Comparison of ENCODE assay signal across 1 cellular context in the genomic region with DNA sequence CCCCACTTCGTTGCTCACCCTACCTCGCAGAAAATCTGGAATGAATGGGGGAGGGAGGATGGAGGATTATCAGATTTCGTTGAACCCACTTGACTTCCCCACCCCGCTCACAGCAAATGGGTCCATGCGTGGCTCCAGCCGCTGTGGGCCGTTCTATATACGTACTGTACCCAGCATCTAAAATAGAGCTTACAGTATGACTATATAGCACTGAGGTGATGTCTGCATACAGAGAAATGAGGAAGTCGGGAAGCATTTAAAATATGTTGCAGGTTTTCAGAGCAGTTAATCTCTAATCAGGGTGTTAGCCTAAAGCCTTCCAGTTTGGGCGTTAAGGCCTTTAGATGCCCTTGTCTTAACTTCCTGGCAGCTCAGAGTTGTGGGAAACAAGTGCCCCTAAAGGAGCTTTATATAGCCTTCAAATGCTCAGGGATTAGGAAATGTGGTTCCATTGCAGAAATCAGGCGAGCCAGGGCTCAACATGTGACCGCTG.
TF ChIP-seq lines count a peak whose summit lies in the region.

No MANE protein-coding gene starts in this region.

TF ChIP-seq in A549, 52 proteins besides CTCF, POLR2A, EP300 and RAD21 (continued from another document):
- TF ChIP-seq, protein P1, sequence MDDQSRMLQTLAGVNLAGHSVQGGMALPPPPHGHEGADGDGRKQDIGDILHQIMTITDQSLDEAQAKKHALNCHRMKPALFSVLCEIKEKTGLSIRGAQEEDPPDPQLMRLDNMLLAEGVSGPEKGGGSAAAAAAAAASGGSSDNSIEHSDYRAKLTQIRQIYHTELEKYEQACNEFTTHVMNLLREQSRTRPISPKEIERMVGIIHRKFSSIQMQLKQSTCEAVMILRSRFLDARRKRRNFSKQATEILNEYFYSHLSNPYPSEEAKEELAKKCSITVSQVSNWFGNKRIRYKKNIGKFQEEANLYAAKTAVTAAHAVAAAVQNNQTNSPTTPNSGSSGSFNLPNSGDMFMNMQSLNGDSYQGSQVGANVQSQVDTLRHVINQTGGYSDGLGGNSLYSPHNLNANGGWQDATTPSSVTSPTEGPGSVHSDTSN (IDR thresholded peaks at IDR 0.05), result no peak
- TF ChIP-seq CBX2 (IDR thresholded peaks at IDR 0.05; ENCODE audit: borderline replicate concordance, low read depth), result no peak
- TF ChIP-seq FOXS1 (CRISPR knock-in tag; IDR thresholded peaks at IDR 0.05), result no peak
- TF ChIP-seq KDM5A (IDR thresholded peaks at IDR 0.05), result no peak
TF ChIP-seq in A549: peak in this region for 0.
